Comparison of ENCODE assay signal across 14 cellular contexts in the genomic region with DNA sequence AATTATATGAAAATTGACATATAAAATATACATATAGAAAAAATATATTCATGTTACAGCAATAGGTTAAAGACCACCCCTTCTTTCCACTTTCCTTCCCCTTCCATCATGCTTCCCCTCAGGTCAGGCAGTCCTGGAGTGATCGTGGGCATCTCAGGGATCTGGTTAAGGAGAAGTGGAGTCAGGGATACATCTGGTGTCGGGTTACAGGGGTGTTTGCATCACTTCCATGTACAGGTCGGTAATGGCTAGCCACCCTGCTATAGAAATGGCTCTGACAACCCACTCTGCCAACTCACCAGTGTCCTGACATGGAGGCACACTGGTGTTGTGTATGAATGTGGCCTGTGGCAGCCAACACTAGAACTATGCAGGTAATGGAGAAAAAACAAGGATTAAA. TPM values are rescaled to one million over a fixed set of nuclear protein-coding genes. Genes with fewer than 3 reads are reported as not detected.
DNase-seq lines count a peak whose midpoint lies in the region; ATAC-seq and TF ChIP-seq lines count a peak whose summit lies in the region.
"Had no signal": no experiment of that assay in that cellular context is flagged by ENCODE, and none has a peak within 500 bp of the region (broad histone marks: within the 10 kb centered on the region; RNA-seq: fewer than 3 reads in every experiment).

No MANE protein-coding gene starts in this region.

- no peak for TF ChIP-seq POLR2A in breast epithelium (IDR thresholded peaks at IDR 0.05)

- intact Hi-C loops in MCF 10A (cut with micrococcal nuclease), result no loop called here
- intact Hi-C loops in breast epithelium (cut with DNase I; ENCODE audit: low total_unique reads), result no loop called here

- H3K4me3 ChIP-seq in breast epithelium, result no peak overlapping the region

- TF ChIP-seq CTCF in MCF 10A (IDR thresholded peaks at IDR 0.05; ENCODE audit: unreplicated experiment), result no peak
- no peak for TF ChIP-seq CTCF in breast epithelium (IDR thresholded peaks at IDR 0.05)
- no peak for TF ChIP-seq CTCF in WTC11 (IDR thresholded peaks at IDR 0.05)

- POLR2A ChIA-PET in MCF 10A (lab: Yijun Ruan, JAX), result no interaction called here
- POLR2A ChIA-PET in WTC11 (lab: Charles Lee), result interaction anchor here (1.0 kb wide), 1 partner anchor 11 kb away, joined by 5 read pairs; no protein-coding TSS in a partner anchor

- H3K36me3 Mint-ChIP-seq in MCF 10A (ENCODE audit: insufficient read depth, unreplicated experiment), result no peaks in the 10 kb centered on the region
- no peaks in the 10 kb centered on the region for H3K36me3 Mint-ChIP-seq in WTC11
- H3K36me3 Mint-ChIP-seq: CD4-positive, alpha-beta memory T cell had no signal

- H3K4me3 Mint-ChIP-seq in MCF 10A (ENCODE audit: unreplicated experiment) (no peak overlapping the region), WTC11 (no peak overlapping the region)
- H3K4me3 Mint-ChIP-seq: CD4-positive, alpha-beta memory T cell; H9 had no signal

- no peaks in the 10 kb centered on the region for H3K4me1 ChIP-seq in breast epithelium

- no peak overlapping the region for H3K27ac ChIP-seq in breast epithelium

- H3K9me3 Mint-ChIP-seq in MCF 10A (ENCODE audit: unreplicated experiment) (no peaks in the 10 kb centered on the region), WTC11 (no peaks in the 10 kb centered on the region)
- H3K9me3 Mint-ChIP-seq: CD4-positive, alpha-beta memory T cell; H9 had no signal

- H3K27me3 Mint-ChIP-seq in MCF 10A (ENCODE audit: insufficient read depth, unreplicated experiment) (no peaks in the 10 kb centered on the region), WTC11 (ENCODE audit: low read depth) (no peaks in the 10 kb centered on the region)
- H3K27me3 Mint-ChIP-seq: CD4-positive, alpha-beta memory T cell had no signal

- CTCF ChIA-PET in MCF 10A (lab: Yijun Ruan, JAX) (no interaction called here), WTC11 (lab: Charles Lee) (no interaction called here)

- H3K4me1 Mint-ChIP-seq in MCF 10A (ENCODE audit: insufficient read depth, unreplicated experiment) (no peaks in the 10 kb centered on the region), WTC11 (peaks cover 11% of the 10 kb centered on the region)
- H3K4me1 Mint-ChIP-seq: CD4-positive, alpha-beta memory T cell had no signal

- H3K9me3 ChIP-seq in breast epithelium, result no peaks in the 10 kb centered on the region

- H3K27me3 ChIP-seq in breast epithelium, result no peaks in the 10 kb centered on the region

- H3K27ac Mint-ChIP-seq in MCF 10A (ENCODE audit: low read depth, unreplicated experiment), result no peak overlapping the region
- no peak overlapping the region for H3K27ac Mint-ChIP-seq in WTC11
- H3K27ac Mint-ChIP-seq: CD4-positive, alpha-beta memory T cell; H9 had no signal

- DNase-seq in MCF 10A (ENCODE audit: unreplicated experiment), result peak; percentile 21
- no peak for DNase-seq in breast epithelium (ENCODE audit: low spot score in 2 of 2)
- DNase-seq in WTC11 (ENCODE audit: low spot score), result no peak
- peak; percentile 10 for DNase-seq in iris pigment epithelial cell (ENCODE audit: low read depth)
- DNase-seq in DMS153 treated with DMSO at 0.1 percent for 48 hours (lab: John Stamatoyannopoulos, UW; ENCODE audit: unreplicated experiment), result no peak
- DNase-seq in RKO (ENCODE audit: low spot score), result no peak
- DNase-seq in midbrain (lab: John Stamatoyannopoulos, UW), result no peak
- DNase-seq: C1 segment of cervical spinal cord; Calu3; CD4-positive, alpha-beta memory T cell; COR-L47; DND-41; H9 had no signal

- no peaks in the 10 kb centered on the region for H3K36me3 ChIP-seq in breast epithelium

- ATAC-seq in WTC11, result no peak
- ATAC-seq: HCT116 had no signal

- no TSS peak for BruUV-seq in MCF 10A (replicated peaks; lab: Mats Ljungman, UMichigan)

TF ChIP-seq in WTC11, 78 proteins besides CTCF, POLR2A, EP300 and RAD21:
- TF ChIP-seq GABPB1 (CRISPR knock-in tag; IDR thresholded peaks at IDR 0.05) (no peak), ZNF317 (CRISPR knock-in tag; IDR thresholded peaks at IDR 0.05; ENCODE audit: borderline replicate concordance, low read depth) (0 out of 2 replicates have a peak, but pooled peaks have one; percentile 52), FOXP4 (CRISPR knock-in tag; IDR thresholded peaks at IDR 0.05) (no peak)

RNA-seq across cellular contexts. Expression of gene LGALSL, which starts 36.3 kb away (rescaled TPM):
- 11.4 and 13.5 TPM in 2 replicates for total RNA-seq in MCF 10A (2022)
- 10 to 100 TPM in 2 of 3 donors, 1 to 10 TPM in 1; 9.4 to 16.7 (median 16.5) TPM for total RNA-seq in breast epithelium
- total RNA-seq in WTC11 (2021), result 21.0 to 26.5 TPM (median 24.2 TPM) in 3 replicates

Comparison
In these comparisons a context has a peak if more than half of its experiments do, and no peak if none do; other contexts are left out.
1. DNase-seq: peak in MCF 10A (single experiment) and iris pigment epithelial cell (single experiment); none in breast epithelium (0 of 2), WTC11 (single experiment), DMS153 treated with DMSO at 0.1 percent for 48 hours (single experiment), RKO (single experiment) and midbrain (single experiment).